ENCODE assay signal across 1 cellular context in genomic region chr2:75238670-75239330, GRCh38.
TF ChIP-seq lines count a peak whose summit lies in the region.

No MANE protein-coding gene starts in this region.

TF ChIP-seq in GM23338, 12 proteins besides CTCF, POLR2A, EP300 and RAD21 (continued from another document):
- no peak for TF ChIP-seq ZNF462 (CRISPR knock-in tag; IDR thresholded peaks at IDR 0.05)
TF ChIP-seq in GM23338: peak in this region for 0.
